Comparison of ENCODE assay signal across 15 cellular contexts in genomic region chr22:46865642-46866041, GRCh38.
A peak's percentile ranks its signal among the peaks of the same experiment; 100 is the strongest.
DNase-seq lines count a peak whose midpoint lies in the region; ATAC-seq, FAIRE-seq and TF ChIP-seq lines count a peak whose summit lies in the region.
"Had no signal": no experiment of that assay in that cellular context is flagged by ENCODE, and none has a peak within 500 bp of the region (broad histone marks: within the 10 kb centered on the region; RNA-seq: fewer than 3 reads in every experiment).

No MANE protein-coding gene starts in this region.

- peaks cover 1 to 7% of the 10 kb centered on the region in 2 experiments for H3K36me3 ChIP-seq in mesenchymal stem cell (ENCODE audit: control insufficient read depth in 1 of 2, insufficient read depth in 2 of 2, low read depth in 1 of 2, low read length in 2 of 2)
- H3K36me3 ChIP-seq: HAP-1 had no signal

- no peak overlapping the region for H2AFZ ChIP-seq in mesenchymal stem cell (ENCODE audit: low read depth, low read length)

- no peak overlapping the region for H3K9ac ChIP-seq in mesenchymal stem cell (ENCODE audit: low read length)

- H3K79me1 ChIP-seq in mesenchymal stem cell (replicated peaks; ENCODE audit: low read length, poor library complexity, severe bottlenecking) = peaks cover 53% of the 10 kb centered on the region

- no peaks in the 10 kb centered on the region for H3K27me3 ChIP-seq in mesenchymal stem cell (ENCODE audit: control insufficient read depth in 1 of 2, insufficient read depth in 1 of 2, low read length in 2 of 2)

- CTCF ChIA-PET in RWPE1 (lab: Yijun Ruan, JAX) = no interaction called here

- H3K9me3 ChIP-seq in mesenchymal stem cell (ENCODE audit: control insufficient read depth, low read length) = no peaks in the 10 kb centered on the region
- H3K9me3 ChIP-seq: HAP-1 had no signal

- no peak overlapping the region for H2BK5ac ChIP-seq in mesenchymal stem cell (ENCODE audit: low read depth, low read length, poor library complexity, severe bottlenecking)

- no peak for TF ChIP-seq CTCF in RWPE1 (conservative IDR thresholded peaks at IDR 0.05; ENCODE audit: low read depth)

- no peak overlapping the region for H2BK120ac ChIP-seq in mesenchymal stem cell (ENCODE audit: low read depth, low read length)

- H4K91ac ChIP-seq in mesenchymal stem cell (ENCODE audit: low read length) = no peak overlapping the region

- H3K27ac ChIP-seq in RWPE1 = peak overlapping the region; percentile 79
- peak overlapping the region; percentile 64 for H3K27ac ChIP-seq in epithelial cell of prostate
- no peak overlapping the region for H3K27ac ChIP-seq in mesenchymal stem cell (ENCODE audit: low read length, poor library complexity, severe bottlenecking)
- H3K27ac ChIP-seq: C4-2B had no signal

- POLR2A ChIA-PET in RWPE1 (lab: Yijun Ruan, JAX; ENCODE audit: low non-redundant PET) = no interaction called here

- FAIRE-seq in urothelium cell line (lab: Jason Lieb, UNC) = no peak
- FAIRE-seq: A204.1 had no signal

- H3K23ac ChIP-seq in mesenchymal stem cell (ENCODE audit: low read length in 2 of 2) = no peak overlapping the region

- DNase-seq in RWPE1 (ENCODE audit: low spot score) = no peak
- no peak for DNase-seq in epithelial cell of prostate (ENCODE audit: low read depth, low spot score)
- no peak for DNase-seq in mesenchymal stem cell
- no peak for DNase-seq in NCI-H2227 (lab: John Stamatoyannopoulos, UW; ENCODE audit: unreplicated experiment)
- DNase-seq in urothelium cell line (ENCODE audit: low spot score) = no peak
- no peak for DNase-seq in NCI-H1417 (lab: John Stamatoyannopoulos, UW)
- DNase-seq: AML-193; CD4-positive, alpha-beta T cell; DMS79 treated with DMSO at 0.1 percent for 48 hours; GF-D8; KBM-7 had no signal

- no peak overlapping the region for H3K4me2 ChIP-seq in mesenchymal stem cell (ENCODE audit: low read length, poor library complexity, severe bottlenecking)

- H3K4ac ChIP-seq in mesenchymal stem cell (ENCODE audit: low read depth in 1 of 2, low read length in 2 of 2) = no peak overlapping the region

- peaks cover 6% of the 10 kb centered on the region for H3K4me1 ChIP-seq in mesenchymal stem cell (ENCODE audit: control insufficient read depth, insufficient read depth, low read depth, low read length)
- H3K4me1 ChIP-seq: HAP-1 had no signal

- H4K8ac ChIP-seq in mesenchymal stem cell (ENCODE audit: low read length) = no peak overlapping the region

- WGBS in mesenchymal stem cell = 98% methylated on average over 5 of the region's 7 CpGs

- no peak overlapping the region for H3K18ac ChIP-seq in mesenchymal stem cell (ENCODE audit: low read depth in 1 of 2, low read length in 2 of 2)

- no peak for ATAC-seq in GM21528 (IDR thresholded peaks at IDR 0.05; ENCODE audit: low FRiP score, unreplicated experiment)

- peak overlapping the region; percentile 43 for H2AK5ac ChIP-seq in mesenchymal stem cell (ENCODE audit: low read length, severe bottlenecking)

- no peak overlapping the region for H3K4me3 ChIP-seq in mesenchymal stem cell (ENCODE audit: insufficient read depth in 1 of 2, low read depth in 1 of 2, low read length in 2 of 2)
- H3K4me3 ChIP-seq: HAP-1 had no signal

- no peak overlapping the region for H2BK15ac ChIP-seq in mesenchymal stem cell (ENCODE audit: low read depth, poor library complexity, severe bottlenecking)

- no peak overlapping the region for H3K14ac ChIP-seq in mesenchymal stem cell (ENCODE audit: low read length in 2 of 2)

- H2BK12ac ChIP-seq in mesenchymal stem cell (ENCODE audit: low read length in 2 of 2) = no peak overlapping the region
